In genomic region chr12:109944975-109945374, GRCh38 we compare ENCODE assay signal across 11 cellular contexts. TPM values are rescaled to one million over a fixed set of nuclear protein-coding genes. Genes with fewer than 3 reads are reported as not detected.
DNase-seq lines count a peak whose midpoint lies in the region; ATAC-seq and TF ChIP-seq lines count a peak whose summit lies in the region.
"Had no signal": no experiment of that assay in that cellular context is flagged by ENCODE, and none has a peak within 500 bp of the region (broad histone marks: within the 10 kb centered on the region; RNA-seq: fewer than 3 reads in every experiment).

No MANE protein-coding gene starts in this region.

- peak; percentile 72 to 74 for ATAC-seq in right cardiac atrium
- no peak for ATAC-seq in HG02610 (IDR thresholded peaks at IDR 0.05; ENCODE audit: unreplicated experiment)

- CTCF ChIA-PET in HEK293T (lab: Yijun Ruan, JAX): no interaction called here

- H4K20me1 ChIP-seq in neural progenitor cell (ENCODE audit: low read depth): no peaks in the 10 kb centered on the region

- H3K9me3 Mint-ChIP-seq in brain: no peaks in the 10 kb centered on the region
- H3K9me3 Mint-ChIP-seq in neural progenitor cell: no peaks in the 10 kb centered on the region
- H3K9me3 Mint-ChIP-seq: activated naive CD4-positive, alpha-beta T cell treated with anti-CD3 and anti-CD28 coated beads, Interleukin-2, amount 50 U/mL, for 24 hours; IgD-negative memory B cell had no signal

- DNase-seq in right cardiac atrium (peak; percentile 42 to 82 (median 78)), neural progenitor cell (ENCODE audit: low spot score) (peak; percentile 89), HEK293T (ENCODE audit: extremely low spot score) (no peak), esophagus muscularis mucosa (ENCODE audit: extremely low spot score) (no peak), GM03348 (ENCODE audit: low spot score) (no peak)
- DNase-seq: NCI-H524 treated with DMSO at 0.1 percent for 48 hours had no signal

- no peaks in the 10 kb centered on the region for H3K27me3 Mint-ChIP-seq in brain
- peaks cover 6% of the 10 kb centered on the region for H3K27me3 Mint-ChIP-seq in neural progenitor cell (ENCODE audit: insufficient read depth, low read depth)
- H3K27me3 Mint-ChIP-seq: activated naive CD4-positive, alpha-beta T cell treated with anti-CD3 and anti-CD28 coated beads, Interleukin-2, amount 50 U/mL, for 24 hours; IgD-negative memory B cell had no signal

- peaks cover 52% of the 10 kb centered on the region for H3K4me1 Mint-ChIP-seq in brain
- peaks cover 39% of the 10 kb centered on the region for H3K4me1 Mint-ChIP-seq in neural progenitor cell

- H3F3A ChIP-seq in neural progenitor cell (ENCODE audit: low read depth): peaks cover 30% of the 10 kb centered on the region

- H3K27ac Mint-ChIP-seq in brain: peak overlapping the region in 3 of 5 experiments; percentile 71 to 94 (median 73)
- H3K27ac Mint-ChIP-seq in neural progenitor cell: peak overlapping the region; percentile 92
- H3K27ac Mint-ChIP-seq: activated naive CD4-positive, alpha-beta T cell treated with anti-CD3 and anti-CD28 coated beads, Interleukin-2, amount 50 U/mL, for 24 hours had no signal

- H3K36me3 ChIP-seq in ES-I3 (ENCODE audit: insufficient read depth, low read length): no peaks in the 10 kb centered on the region; the same call in 1 of the 2 replicates
- H3K36me3 ChIP-seq in neural progenitor cell: no peaks in the 10 kb centered on the region
- peaks cover 0 to 50% (median 23%) of the 10 kb centered on the region in 4 donors for H3K36me3 ChIP-seq in esophagus muscularis mucosa

- H3K9ac ChIP-seq in ES-I3 (ENCODE audit: low read depth, low read length) (peak overlapping the region; percentile 19; the same call in 1 of the 2 replicates), neural progenitor cell (no peak overlapping the region)

- POLR2A ChIA-PET in HEK293T (lab: Yijun Ruan, JAX): no interaction called here

- H3K79me2 ChIP-seq in neural progenitor cell (ENCODE audit: low read depth): no peaks in the 10 kb centered on the region

- H3K27ac ChIP-seq in right cardiac atrium (ENCODE audit: low read length): peak overlapping the region; percentile 25
- H3K27ac ChIP-seq in neural progenitor cell: no peak overlapping the region
- no peak overlapping the region for H3K27ac ChIP-seq in esophagus muscularis mucosa (replicated peaks in 1 of 4)

- no peak for TF ChIP-seq EP300 in esophagus muscularis mucosa (IDR thresholded peaks at IDR 0.05)

- peak overlapping the region in 2 of 5 experiments; percentile 27 to 45 for H3K4me3 Mint-ChIP-seq in brain
- H3K4me3 Mint-ChIP-seq in neural progenitor cell: peak overlapping the region; percentile 41
- H3K4me3 Mint-ChIP-seq: activated naive CD4-positive, alpha-beta T cell treated with anti-CD3 and anti-CD28 coated beads, Interleukin-2, amount 50 U/mL, for 24 hours; IgD-negative memory B cell had no signal

- intact Hi-C loops in right cardiac atrium (cut with DNase I): no loop called here
- intact Hi-C loops in esophagus muscularis mucosa (cut with DNase I): no loop called here

- no peak overlapping the region for H3K4me3 ChIP-seq in right cardiac atrium (ENCODE audit: low read length)
- peak overlapping the region; percentile 7 for H3K4me3 ChIP-seq in neural progenitor cell
- no peak overlapping the region for H3K4me3 ChIP-seq in esophagus muscularis mucosa

- peak overlapping the region; percentile 73 for H2AFZ ChIP-seq in neural progenitor cell (replicated peaks)

- H3K4me2 ChIP-seq in neural progenitor cell: peak overlapping the region; percentile 70

- H3K9me3 ChIP-seq in ES-I3 (ENCODE audit: control insufficient read depth, insufficient read depth, low read length): no peaks in the 10 kb centered on the region
- H3K9me3 ChIP-seq in right cardiac atrium (ENCODE audit: control insufficient read depth, low read length): no peaks in the 10 kb centered on the region
- no peaks in the 10 kb centered on the region for H3K9me3 ChIP-seq in neural progenitor cell (ENCODE audit: low read depth)
- H3K9me3 ChIP-seq in esophagus muscularis mucosa: no peaks in the 10 kb centered on the region

- TF ChIP-seq CTCF in brain (conservative IDR thresholded peaks at IDR 0.05): no peak
- TF ChIP-seq CTCF in neural progenitor cell (IDR thresholded peaks at IDR 0.05): peak; percentile 21
- TF ChIP-seq CTCF in esophagus muscularis mucosa (IDR thresholded peaks at IDR 0.05): no peak

- H3K36me3 Mint-ChIP-seq in brain (peaks cover 22% of the 10 kb centered on the region), neural progenitor cell (peaks cover 17% of the 10 kb centered on the region)

- H3K4me1 ChIP-seq in ES-I3 (ENCODE audit: insufficient read depth, low read length) (peaks cover 32% of the 10 kb centered on the region), right cardiac atrium (ENCODE audit: control insufficient read depth, insufficient read depth, low read length) (peaks cover 15% of the 10 kb centered on the region), neural progenitor cell (peaks cover 36% of the 10 kb centered on the region), esophagus muscularis mucosa (peaks cover 35 to 57% (median 50%) of the 10 kb centered on the region in 4 donors)

- TF ChIP-seq POLR2A in esophagus muscularis mucosa (IDR thresholded peaks at IDR 0.05; ENCODE audit: low read depth): no peak

- H3K27me3 ChIP-seq in right cardiac atrium (ENCODE audit: control insufficient read depth, insufficient read depth): no peaks in the 10 kb centered on the region
- H3K27me3 ChIP-seq in neural progenitor cell: no peaks in the 10 kb centered on the region
- no peaks in the 10 kb centered on the region for H3K27me3 ChIP-seq in esophagus muscularis mucosa

- 19% methylated on average over 13 of the region's 13 CpGs for WGBS in right cardiac atrium
- 42% methylated on average over 13 of the region's 13 CpGs for whole genome bisulfite sequencing in esophagus muscularis mucosa

TF ChIP-seq in HEK293T, 16 proteins besides CTCF, POLR2A, EP300 and RAD21:
- TF ChIP-seq FOXK2 (IDR thresholded peaks at IDR 0.05): no peak
- no peak for TF ChIP-seq ARNT (IDR thresholded peaks at IDR 0.05)
- TF ChIP-seq SUZ12 (IDR thresholded peaks at IDR 0.05): no peak
- no peak for TF ChIP-seq TARDBP (IDR thresholded peaks at IDR 0.05)
- TF ChIP-seq HDGF (IDR thresholded peaks at IDR 0.05; ENCODE audit: borderline replicate concordance): no peak
- no peak for TF ChIP-seq FOXA1 (IDR thresholded peaks at IDR 0.05)
- TF ChIP-seq SP1 (IDR thresholded peaks at IDR 0.05): no peak
- no peak for TF ChIP-seq NFRKB (IDR thresholded peaks at IDR 0.05)
- no peak for TF ChIP-seq L3MBTL2 (conservative IDR thresholded peaks at IDR 0.05)
- TF ChIP-seq FOXM1 (IDR thresholded peaks at IDR 0.05; ENCODE audit: borderline replicate concordance): no peak
- TF ChIP-seq CTBP1 (IDR thresholded peaks at IDR 0.05; ENCODE audit: borderline replicate concordance): no peak
- no peak for TF ChIP-seq ZNF384 (IDR thresholded peaks at IDR 0.05)
- no peak for TF ChIP-seq PKNOX1 (IDR thresholded peaks at IDR 0.05)
- TF ChIP-seq BHLHE40 (IDR thresholded peaks at IDR 0.05; ENCODE audit: borderline replicate concordance): no peak
- no peak for TF ChIP-seq ELF4 (IDR thresholded peaks at IDR 0.05)
- no peak for TF ChIP-seq LEF1 (IDR thresholded peaks at IDR 0.05; ENCODE audit: borderline replicate concordance)

RNA-seq across cellular contexts. Expression of gene TCHP, which starts 44.9 kb away (rescaled TPM):
- polyA plus RNA-seq in brain (ENCODE audit: insufficient read depth, low read depth, low replicate concordance) (14.7 TPM), right cardiac atrium (10.1 TPM)
- total RNA-seq in right cardiac atrium (10 to 100 TPM in 3 of 4 donors, 1 to 10 TPM in 1; 7.1 to 13.5 (median 10.3) TPM), neural progenitor cell (ENCODE audit: low replicate concordance) (15.2 and 20.0 TPM in 2 replicates), esophagus muscularis mucosa (10 to 100 TPM; 17.1 to 31.6 (median 21.0) TPM)

RNA-seq across cellular contexts. Expression of gene GIT2, which starts 51.2 kb away (rescaled TPM):
- polyA plus RNA-seq in brain (ENCODE audit: insufficient read depth, low read depth, low replicate concordance) (12.7 TPM), right cardiac atrium (17.9 TPM)
- total RNA-seq in right cardiac atrium (10 to 100 TPM; 31.7 to 44.6 (median 35.8) TPM), neural progenitor cell (ENCODE audit: low replicate concordance) (23.9 and 28.5 TPM in 2 replicates), esophagus muscularis mucosa (10 to 100 TPM; 28.7 to 46.5 (median 36.2) TPM)

RNA-seq across cellular contexts. Expression of gene ANKRD13A, which starts 54.3 kb away (rescaled TPM):
- 28.1 TPM for polyA plus RNA-seq in brain (ENCODE audit: insufficient read depth, low read depth, low replicate concordance)
- 10 to 100 TPM; 20.5 to 24.7 (median 21.1) TPM for total RNA-seq in right cardiac atrium
- polyA plus RNA-seq in right cardiac atrium: 9.6 TPM
- total RNA-seq in neural progenitor cell (ENCODE audit: low replicate concordance): 35.4 and 47.5 TPM in 2 replicates
- total RNA-seq in esophagus muscularis mucosa: 100 to 1,000 TPM in 2 of 4 donors, 10 to 100 TPM in 2; 91.3 to 165 (median 124) TPM

Comparison
In these comparisons a context has a peak if more than half of its experiments do, and no peak if none do; other contexts are left out.
1. DNase-seq: peak in right cardiac atrium (3 of 3) and neural progenitor cell (single experiment); none in HEK293T (single experiment), esophagus muscularis mucosa (single experiment) and GM03348 (single experiment).